18 cellular contexts compared by ENCODE assay signal in genomic region chr12:132525011-132525832, GRCh38.
"Had no signal": no experiment of that assay in that cellular context is flagged by ENCODE, and none has a peak within 500 bp of the region (broad histone marks: within the 10 kb centered on the region; RNA-seq: fewer than 3 reads in every experiment).

No MANE protein-coding gene starts in this region.

- DNase-seq: activated CD4-positive, alpha-beta T cell treated with anti-CD3 and anti-CD28 coated beads for 4 hours; activated CD8-positive, alpha-beta T cell treated with anti-CD3 and anti-CD28 coated beads for 36 hours; activated effector memory CD4-positive, alpha-beta T cell treated with Interleukin-2 at 50 U/mL for 16 hours; activated T-cell treated with anti-CD3 and anti-CD28 coated beads, Interleukin-2, amount 50 U/mL, for 4 hours; amniotic stem cell; effector CD4-positive, alpha-beta T cell; foreskin melanocyte; immature natural killer cell; left colon; naive B cell; stimulated activated CD4-positive, alpha-beta T cell treated with anti-CD3 and anti-CD28 coated beads, Interleukin-2, amount 100 ng/mL, for 48 hours; T-helper 1 cell; transverse colon had no signal

- H3K9ac ChIP-seq: parathyroid adenoma had no signal

- H3K36me3 ChIP-seq: transverse colon, vagina had no signal

- H2AFZ ChIP-seq: parathyroid adenoma had no signal

- H3K4me1 ChIP-seq: parathyroid adenoma had no signal

- H3K4me3 ChIP-seq: body of pancreas, coronary artery, lung, transverse colon, vagina had no signal

- H3K27ac ChIP-seq: coronary artery, parathyroid adenoma, transverse colon, vagina had no signal

- H3K27me3 ChIP-seq: body of pancreas, transverse colon, vagina had no signal

- H3K9me3 ChIP-seq: body of pancreas, transverse colon, vagina had no signal
